In genomic region chr22:46076651-46077339, GRCh38 we compare ENCODE assay signal across 8 cellular contexts.
DNase-seq lines count a peak whose midpoint lies in the region; ATAC-seq and TF ChIP-seq lines count a peak whose summit lies in the region.

No MANE protein-coding gene starts in this region.

- DNase-seq in GM23248: peak; percentile 85
- peak; percentile 52 to 63 (median 60) for DNase-seq in heart left ventricle
- DNase-seq in NCI-H2171 (lab: John Stamatoyannopoulos, UW): no peak
- no peak for DNase-seq in GM10248 (ENCODE audit: extremely low spot score)
- DNase-seq in activated CD8-positive, alpha-beta memory T cell treated with anti-CD3 and anti-CD28 coated beads, Interleukin-2, amount 10 ng/mL, durations not matched to agents 7 days and 5 days: no peak

- peak overlapping the region; percentile 97 for H3K4me3 ChIP-seq in GM23248
- H3K4me3 ChIP-seq in heart left ventricle: peak overlapping the region; percentile 14 to 97 (median 89)
- peak overlapping the region; percentile 98 for H3K4me3 ChIP-seq in skeletal muscle satellite cell (ENCODE audit: low read length)

- TF ChIP-seq POLR2A in heart left ventricle (IDR thresholded peaks at IDR 0.05): peak in 1 of 2 donors; percentile 27

- H3K9me3 ChIP-seq in GM23248 (ENCODE audit: low read depth) (no peaks in the 10 kb centered on the region), heart left ventricle (no peaks in the 10 kb centered on the region), skeletal muscle satellite cell (replicated peaks; ENCODE audit: low read length) (no peaks in the 10 kb centered on the region)

- H3K79me2 ChIP-seq in GM23248 (ENCODE audit: insufficient read depth): peaks cover 98% of the 10 kb centered on the region

- no peak overlapping the region for H3K4me3 Mint-ChIP-seq in activated CD8-positive, alpha-beta memory T cell treated with anti-CD3 and anti-CD28 coated beads, Interleukin-2, amount 10 ng/mL, durations not matched to agents 7 days and 5 days

- POLR2A ChIA-PET in GM10248 (lab: Yijun Ruan, JAX): no interaction called here

- H3K4me1 ChIP-seq in GM23248 (ENCODE audit: insufficient read depth) (peaks cover 9% of the 10 kb centered on the region; the same call in 1 of the 2 replicates), heart left ventricle (peaks cover 17 to 84% (median 70%) of the 10 kb centered on the region in 12 donors), skeletal muscle satellite cell (ENCODE audit: control insufficient read depth, insufficient read depth, low read length) (peaks cover 16% of the 10 kb centered on the region)

- H3K9ac ChIP-seq in GM23248 (peak overlapping the region; percentile 99), skeletal muscle satellite cell (ENCODE audit: low read depth, low read length) (peak overlapping the region; percentile 99)

- CTCF ChIA-PET in GM10248 (lab: Yijun Ruan, JAX): interaction anchor here (1.2 to 2.0 kb wide), 2 partner anchors 40 to 71 kb away, joined by 4 to 7 read pairs; no protein-coding TSS in a partner anchor
- CTCF ChIA-PET in activated CD8-positive, alpha-beta memory T cell treated with anti-CD3 and anti-CD28 coated beads, Interleukin-2, amount 10 ng/mL, durations not matched to agents 7 days and 5 days (lab: Charles Lee): interaction anchor here (1.7 kb wide), 1 partner anchor 70 kb away, joined by 4 read pairs; no protein-coding TSS in a partner anchor

- H4K20me1 ChIP-seq in GM23248 (ENCODE audit: insufficient read depth): no peaks in the 10 kb centered on the region

- ATAC-seq in heart left ventricle (peak in 3 of 4 donors; percentile 2 to 12 (median 4)), GM18519 (IDR thresholded peaks at IDR 0.05; ENCODE audit: low FRiP score, unreplicated experiment) (no peak)
- ATAC-seq in activated CD8-positive, alpha-beta memory T cell treated with anti-CD3 and anti-CD28 coated beads, Interleukin-2, amount 10 ng/mL, durations not matched to agents 7 days and 5 days: no peak

- peaks cover 55% of the 10 kb centered on the region for H3F3A ChIP-seq in GM23248 (ENCODE audit: insufficient read depth)

- H3K36me3 Mint-ChIP-seq in activated CD8-positive, alpha-beta memory T cell treated with anti-CD3 and anti-CD28 coated beads, Interleukin-2, amount 10 ng/mL, durations not matched to agents 7 days and 5 days: no peaks in the 10 kb centered on the region

- H3K27ac Mint-ChIP-seq in activated CD8-positive, alpha-beta memory T cell treated with anti-CD3 and anti-CD28 coated beads, Interleukin-2, amount 10 ng/mL, durations not matched to agents 7 days and 5 days: no peak overlapping the region

- peaks cover 7% of the 10 kb centered on the region for H3K27me3 Mint-ChIP-seq in activated CD8-positive, alpha-beta memory T cell treated with anti-CD3 and anti-CD28 coated beads, Interleukin-2, amount 10 ng/mL, durations not matched to agents 7 days and 5 days

- H3K36me3 ChIP-seq in GM23248 (ENCODE audit: low read depth) (peaks cover 46% of the 10 kb centered on the region), heart left ventricle (peaks cover 0 to 25% (median 10%) of the 10 kb centered on the region in 9 donors), skeletal muscle satellite cell (ENCODE audit: insufficient read depth, low read length) (peaks cover 89% of the 10 kb centered on the region)

- in situ Hi-C loops in GM23248 (cut with MboI): no loop called here

- peaks cover 21% of the 10 kb centered on the region for H3K4me1 Mint-ChIP-seq in activated CD8-positive, alpha-beta memory T cell treated with anti-CD3 and anti-CD28 coated beads, Interleukin-2, amount 10 ng/mL, durations not matched to agents 7 days and 5 days

- H3K27ac ChIP-seq in GM23248 (peak overlapping the region; percentile 99), angular gyrus (ENCODE audit: low read depth, low read length) (peak overlapping the region; percentile 95), heart left ventricle (peak overlapping the region; percentile 97 to 100 (median 98))

- no peaks in the 10 kb centered on the region for H3K9me3 Mint-ChIP-seq in activated CD8-positive, alpha-beta memory T cell treated with anti-CD3 and anti-CD28 coated beads, Interleukin-2, amount 10 ng/mL, durations not matched to agents 7 days and 5 days (ENCODE audit: low read depth)

- intact Hi-C loops in heart left ventricle (cut with DNase I): loop anchor here in 6 of 10 donors (5.0 kb wide), 3 partner anchors 36 to 69 kb away; no protein-coding TSS in a partner anchor

- H3K9me2 ChIP-seq in GM23248 (ENCODE audit: insufficient read depth): no peaks in the 10 kb centered on the region

- H3K27me3 ChIP-seq in GM23248 (replicated peaks; ENCODE audit: insufficient read depth) (no peaks in the 10 kb centered on the region), heart left ventricle (no peaks in the 10 kb centered on the region), skeletal muscle satellite cell (ENCODE audit: control insufficient read depth, insufficient read depth, low read length) (no peaks in the 10 kb centered on the region)

- 1 to 2% methylated on average over 23 of the region's 23 CpGs for WGBS in GM23248 (ENCODE audit: low coverage in 1 of 2, low lambda C conversion rate in 2 of 2, missing lambda C conversion rate in 2 of 2), 2 experiments
- WGBS in heart left ventricle, 4 donors: 14 to 33% (median 18%) methylated on average over 19 to 23 of the region's 23 CpGs

- H3K4me2 ChIP-seq in GM23248 (ENCODE audit: unreplicated experiment) (peak overlapping the region; percentile 96), skeletal muscle satellite cell (ENCODE audit: low read length) (peak overlapping the region; percentile 99)

- no peak for TF ChIP-seq CTCF in heart left ventricle (IDR thresholded peaks at IDR 0.05)
- no peak for TF ChIP-seq CTCF in GM10248 (IDR thresholded peaks at IDR 0.05; ENCODE audit: control extremely low read depth, extremely low read depth, low read depth, missing control alignments)

- no peak overlapping the region for H2AFZ ChIP-seq in GM23248

Comparison
In these comparisons a context has a peak if more than half of its experiments do, and no peak if none do; other contexts are left out.
1. DNase-seq: peak in GM23248 (single experiment) and heart left ventricle (5 of 5); none in NCI-H2171 (single experiment), GM10248 (single experiment) and activated CD8-positive, alpha-beta memory T cell treated with anti-CD3 and anti-CD28 coated beads, Interleukin-2, amount 10 ng/mL, durations not matched to agents 7 days and 5 days (single experiment).
2. ATAC-seq: peak in heart left ventricle (3 of 4); none in GM18519 (single experiment) and activated CD8-positive, alpha-beta memory T cell treated with anti-CD3 and anti-CD28 coated beads, Interleukin-2, amount 10 ng/mL, durations not matched to agents 7 days and 5 days (single experiment).
3. Peak in every context shown above with its lines, with median percentiles within 50 percentile points of each other: H3K27ac ChIP-seq and H3K4me3 ChIP-seq.